ENCODE assay signal across 1 cellular context in the genomic region with DNA sequence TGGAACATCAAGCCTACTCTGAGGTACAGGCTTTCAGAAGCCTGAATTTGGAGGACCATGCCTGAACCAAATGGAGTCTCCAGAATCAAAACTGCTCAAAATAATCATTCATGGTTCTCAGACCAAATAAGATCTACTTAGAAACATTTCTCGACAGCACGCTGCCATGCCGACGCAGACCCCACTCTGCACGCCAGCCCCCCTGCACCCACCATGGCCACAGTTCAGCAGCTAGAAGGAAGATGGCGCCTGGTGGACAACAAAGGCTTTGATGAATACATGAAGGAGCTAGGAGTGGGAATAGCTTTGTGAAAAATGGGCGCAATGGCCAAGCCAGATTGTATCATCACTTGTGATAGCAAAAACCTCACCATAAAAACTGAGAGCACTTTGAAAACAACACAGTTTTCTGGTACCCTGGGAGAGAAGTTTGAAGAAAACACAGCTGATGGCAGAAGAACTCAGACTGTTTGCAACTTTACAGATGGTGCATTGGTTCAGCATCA.
TF ChIP-seq lines count a peak whose summit lies in the region.

No MANE protein-coding gene starts in this region.

TF ChIP-seq in K562, 482 proteins besides CTCF, POLR2A, EP300 and RAD21:
- TF ChIP-seq RFX7 (CRISPR knock-in tag; IDR thresholded peaks at IDR 0.05): no peak
- TF ChIP-seq, protein P1, sequence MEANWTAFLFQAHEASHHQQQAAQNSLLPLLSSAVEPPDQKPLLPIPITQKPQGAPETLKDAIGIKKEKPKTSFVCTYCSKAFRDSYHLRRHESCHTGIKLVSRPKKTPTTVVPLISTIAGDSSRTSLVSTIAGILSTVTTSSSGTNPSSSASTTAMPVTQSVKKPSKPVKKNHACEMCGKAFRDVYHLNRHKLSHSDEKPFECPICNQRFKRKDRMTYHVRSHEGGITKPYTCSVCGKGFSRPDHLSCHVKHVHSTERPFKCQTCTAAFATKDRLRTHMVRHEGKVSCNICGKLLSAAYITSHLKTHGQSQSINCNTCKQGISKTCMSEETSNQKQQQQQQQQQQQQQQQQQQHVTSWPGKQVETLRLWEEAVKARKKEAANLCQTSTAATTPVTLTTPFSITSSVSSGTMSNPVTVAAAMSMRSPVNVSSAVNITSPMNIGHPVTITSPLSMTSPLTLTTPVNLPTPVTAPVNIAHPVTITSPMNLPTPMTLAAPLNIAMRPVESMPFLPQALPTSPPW (CRISPR knock-in tag; IDR thresholded peaks at IDR 0.05): 0 out of 2 replicates have a peak, but pooled peaks have one; percentile 22
- TF ChIP-seq ZBTB7A (IDR thresholded peaks at IDR 0.05; ENCODE audit: borderline replicate concordance, control insufficient read depth, low read depth, low read length): peak; percentile 62; the same call in 1 of the 2 replicates
- TF ChIP-seq ZNF24 (IDR thresholded peaks at IDR 0.05): peak; percentile 79
TF ChIP-seq in K562: peak in this region for 3.
